In genomic region chr19:34963531-34964406, GRCh38 we compare ENCODE assay signal across 8 cellular contexts. TPM values are rescaled to one million over a fixed set of nuclear protein-coding genes. Genes with fewer than 3 reads are reported as not detected.
DNase-seq lines count a peak whose midpoint lies in the region; ATAC-seq, FAIRE-seq and TF ChIP-seq lines count a peak whose summit lies in the region.

Gene ZNF792, minus strand, starts transcription at chr19:34964229. Its CDS starts 567 bp downstream, at chr19:34963662.

- peaks cover 30% of the 10 kb centered on the region for H3K9me3 Mint-ChIP-seq in activated T-helper 17 cell treated with anti-CD3 and anti-CD28 coated beads, Interleukin-2, amount 50 U/mL, for 72 hours
- H3K9me3 Mint-ChIP-seq in natural killer cell treated with Interleukin-12 subunit alpha and Interleukin-12 subunit beta and Interleukin-15 and Interleukin-18, amount 100 ng/mL, for 72 hours, result peaks cover 28% of the 10 kb centered on the region

- peak within 1 kb of the TSS; percentile 92 for H3K4me2 ChIP-seq in OCI-LY3 (ENCODE audit: low read length)

- peak; percentile 77 for DNase-seq in A673 (ENCODE audit: low spot score)
- peak; percentile 54 for DNase-seq in GM18507 (ENCODE audit: extremely low spot score, insufficient read length, low read depth)
- peak; percentile 25 for DNase-seq in fibroblast of the aortic adventitia (ENCODE audit: low read depth)
- DNase-seq in natural killer cell treated with Interleukin-12 subunit alpha and Interleukin-12 subunit beta and Interleukin-15 and Interleukin-18, amount 100 ng/mL, for 72 hours (ENCODE audit: low spot score), result peak; percentile 75
- peak; percentile 40 for DNase-seq in superior temporal gyrus (ENCODE audit: extremely low spot score)

- POLR2A ChIA-PET in A673 (lab: Charles Lee; ENCODE audit: low non-redundant PET), result no interaction called here

- H2AFZ ChIP-seq in OCI-LY3 (ENCODE audit: low read depth, low read length), result peak within 1 kb of the TSS; percentile 94

- TF ChIP-seq CTCF in A673 (conservative IDR thresholded peaks at IDR 0.05; ENCODE audit: low read depth, low read length) (no peak), OCI-LY3 (IDR thresholded peaks at IDR 0.05; ENCODE audit: low read depth, low read length) (no peak), fibroblast of the aortic adventitia (IDR thresholded peaks at IDR 0.05; ENCODE audit: insufficient read depth, low read length) (no peak)

- peaks cover 6% of the 10 kb centered on the region for H3K4me1 ChIP-seq in A673 (ENCODE audit: insufficient read depth, low read length, poor library complexity, severe bottlenecking)
- H3K4me1 ChIP-seq in OCI-LY3 (ENCODE audit: low read length), result peaks cover 9% of the 10 kb centered on the region

- H3K79me2 ChIP-seq in OCI-LY3 (ENCODE audit: low read length), result peaks cover 18% of the 10 kb centered on the region

- H3K4me3 ChIP-seq in A673 (ENCODE audit: low read depth, low read length, poor library complexity, severe bottlenecking) (peak within 1 kb of the TSS; percentile 91), OCI-LY3 (ENCODE audit: low read length) (peak within 1 kb of the TSS; percentile 87), fibroblast of the aortic adventitia (ENCODE audit: low read depth, low read length) (peak within 1 kb of the TSS; percentile 83)

- H4K20me1 ChIP-seq in OCI-LY3 (ENCODE audit: insufficient read depth, low read length), result no peaks in the 10 kb centered on the region

- peak within 1 kb of the TSS; percentile 85 for H3K27ac Mint-ChIP-seq in activated T-helper 17 cell treated with anti-CD3 and anti-CD28 coated beads, Interleukin-2, amount 50 U/mL, for 72 hours
- H3K27ac Mint-ChIP-seq in natural killer cell treated with Interleukin-12 subunit alpha and Interleukin-12 subunit beta and Interleukin-15 and Interleukin-18, amount 100 ng/mL, for 72 hours, result peak within 1 kb of the TSS; percentile 85 to 91

- H3K36me3 ChIP-seq in A673 (ENCODE audit: insufficient read depth, low read length, poor library complexity, severe bottlenecking) (peaks cover 28% of the 10 kb centered on the region), OCI-LY3 (replicated peaks; ENCODE audit: low read depth, low read length) (peaks cover 18% of the 10 kb centered on the region)

- peaks cover 25% of the 10 kb centered on the region for H3K4me1 Mint-ChIP-seq in activated T-helper 17 cell treated with anti-CD3 and anti-CD28 coated beads, Interleukin-2, amount 50 U/mL, for 72 hours
- peaks cover 26 to 27% of the 10 kb centered on the region in 2 donors for H3K4me1 Mint-ChIP-seq in natural killer cell treated with Interleukin-12 subunit alpha and Interleukin-12 subunit beta and Interleukin-15 and Interleukin-18, amount 100 ng/mL, for 72 hours (ENCODE audit: low read depth in 2 of 2)

- intact Hi-C loops in A673 (cut with micrococcal nuclease; ENCODE audit: unreplicated experiment), result no loop called here

- peak within 1 kb of the TSS; percentile 80 for H3K27ac ChIP-seq in A673 (ENCODE audit: low read depth, low read length, poor library complexity, severe bottlenecking)
- H3K27ac ChIP-seq in OCI-LY3 (ENCODE audit: low read length), result 0 out of 2 replicates have a peak within 1 kb of the TSS, but pooled peaks have one; percentile 9

- no peaks in the 10 kb centered on the region for H3K27me3 ChIP-seq in A673 (replicated peaks; ENCODE audit: insufficient read depth, low read depth, low read length, poor library complexity)
- no peaks in the 10 kb centered on the region; the same call in 1 of the 2 replicates for H3K27me3 ChIP-seq in OCI-LY3 (ENCODE audit: low read depth, low read length)

- FAIRE-seq in GM18507 (lab: Jason Lieb, UNC), result peak; percentile 39

- no TSS peak for BruUV-seq in A673 (replicated peaks; lab: Mats Ljungman, UMichigan)

- peak; percentile 73 for ATAC-seq in HG03439 (IDR thresholded peaks at IDR 0.05; ENCODE audit: unreplicated experiment)
- ATAC-seq in activated T-helper 17 cell treated with anti-CD3 and anti-CD28 coated beads, Interleukin-2, amount 50 U/mL, for 72 hours (replicated peaks), result peak; percentile 84
- peak; percentile 86 to 88 for ATAC-seq in natural killer cell treated with Interleukin-12 subunit alpha and Interleukin-12 subunit beta and Interleukin-15 and Interleukin-18, amount 100 ng/mL, for 72 hours

- peaks cover 33% of the 10 kb centered on the region for H3K9me3 ChIP-seq in A673 (ENCODE audit: low read depth, low read length, poor library complexity, severe bottlenecking)
- H3K9me3 ChIP-seq in OCI-LY3 (ENCODE audit: insufficient read depth, low read length), result peaks cover 22% of the 10 kb centered on the region

- no peaks in the 10 kb centered on the region for H3K27me3 Mint-ChIP-seq in activated T-helper 17 cell treated with anti-CD3 and anti-CD28 coated beads, Interleukin-2, amount 50 U/mL, for 72 hours
- no peaks in the 10 kb centered on the region for H3K27me3 Mint-ChIP-seq in natural killer cell treated with Interleukin-12 subunit alpha and Interleukin-12 subunit beta and Interleukin-15 and Interleukin-18, amount 100 ng/mL, for 72 hours

- CTCF ChIA-PET in A673 (lab: Charles Lee), result no interaction called here

- H3K4me3 Mint-ChIP-seq in activated T-helper 17 cell treated with anti-CD3 and anti-CD28 coated beads, Interleukin-2, amount 50 U/mL, for 72 hours, result peak within 1 kb of the TSS; percentile 95
- H3K4me3 Mint-ChIP-seq in natural killer cell treated with Interleukin-12 subunit alpha and Interleukin-12 subunit beta and Interleukin-15 and Interleukin-18, amount 100 ng/mL, for 72 hours, result peak within 1 kb of the TSS; percentile 97

- H3K9ac ChIP-seq in OCI-LY3 (ENCODE audit: low read length), result peak within 1 kb of the TSS; percentile 76

- H3K36me3 Mint-ChIP-seq in activated T-helper 17 cell treated with anti-CD3 and anti-CD28 coated beads, Interleukin-2, amount 50 U/mL, for 72 hours (ENCODE audit: low read depth), result peaks cover 44% of the 10 kb centered on the region
- peaks cover 42% of the 10 kb centered on the region for H3K36me3 Mint-ChIP-seq in natural killer cell treated with Interleukin-12 subunit alpha and Interleukin-12 subunit beta and Interleukin-15 and Interleukin-18, amount 100 ng/mL, for 72 hours

RNA-seq across cellular contexts. Expression of gene ZNF792, which starts in this region (rescaled TPM):
- total RNA-seq in A673 (2021) (15.4 and 15.5 TPM in 2 replicates), fibroblast of the aortic adventitia (ENCODE audit: low replicate concordance) (1.7 and 3.0 TPM in 2 replicates)
- total RNA-seq in activated T-helper 17 cell treated with anti-CD3 and anti-CD28 coated beads, Interleukin-2, amount 50 U/mL, for 72 hours, result 1 to 10 TPM; 7.6 to 7.9 TPM
- total RNA-seq in natural killer cell treated with Interleukin-12 subunit alpha and Interleukin-12 subunit beta and Interleukin-15 and Interleukin-18, amount 100 ng/mL, for 72 hours, result 1 to 10 TPM; 7.7 to 8.2 TPM

Comparison
In these comparisons a context has a peak if more than half of its experiments do, and no peak if none do; other contexts are left out.
1. Peak in every context shown above with its lines: DNase-seq, ATAC-seq, H3K4me3 ChIP-seq and H3K27ac ChIP-seq.
2. DNase-seq: peak in every context shown above with its lines; median percentile 77 in A673; 75 in natural killer cell treated with Interleukin-12 subunit alpha and Interleukin-12 subunit beta and Interleukin-15 and Interleukin-18, amount 100 ng/mL, for 72 hours; 54 in GM18507; 40 in superior temporal gyrus; 25 in fibroblast of the aortic adventitia.